ENCODE assay signal across 19 cellular contexts in genomic region chr5:171433952-171434676, GRCh38. TPM values are rescaled to one million over a fixed set of nuclear protein-coding genes. Genes with fewer than 3 reads are reported as not detected.
"Had no signal": no experiment of that assay in that cellular context is flagged by ENCODE, and none has a peak within 500 bp of the region (broad histone marks: within the 10 kb centered on the region; RNA-seq: fewer than 3 reads in every experiment).

No MANE protein-coding gene starts in this region.

- H3K27me3 ChIP-seq: neural progenitor cell, ovary, thyroid gland had no signal

- H3K4me3 ChIP-seq: neural progenitor cell, ovary, thyroid gland had no signal

- H3K36me3 ChIP-seq: neural progenitor cell, ovary, thyroid gland had no signal

- H3K27ac Mint-ChIP-seq: activated CD4-positive, alpha-beta T cell treated with anti-CD3 and anti-CD28 coated beads, Interleukin-2, amount 10 ng/mL, durations not matched to agents 7 days and 5 days; activated naive CD4-positive, alpha-beta T cell treated with anti-CD3 and anti-CD28 coated beads, Interleukin-2, amount 10 ng/mL, durations not matched to agents 7 days and 5 days; activated naive CD8-positive, alpha-beta T cell treated with anti-CD3 and anti-CD28 coated beads, Interleukin-2, amount 50 U/mL, for 24 hours; stimulated activated naive B cell treated with anti-CD40 and anti-IgM and Interleukin-4, amounts not matched to agents 10 μg/mL and 1 μg/mL and 100 μg/mL, for 72 hours; T-helper 1 cell treated with Interleukin-12 subunit alpha and Interleukin-12 subunit beta and Interleukin-4 antibody, amounts not matched to agents 30 μg/mL and 1 μg/mL, for 36 hours had no signal

- H3K4me1 Mint-ChIP-seq: activated CD4-positive, alpha-beta T cell treated with anti-CD3 and anti-CD28 coated beads, Interleukin-2, amount 10 ng/mL, durations not matched to agents 7 days and 5 days; activated naive CD4-positive, alpha-beta T cell treated with anti-CD3 and anti-CD28 coated beads, Interleukin-2, amount 10 ng/mL, durations not matched to agents 7 days and 5 days; activated naive CD8-positive, alpha-beta T cell treated with anti-CD3 and anti-CD28 coated beads, Interleukin-2, amount 50 U/mL, for 24 hours; stimulated activated naive B cell treated with anti-CD40 and anti-IgM and Interleukin-4, amounts not matched to agents 10 μg/mL and 1 μg/mL and 100 μg/mL, for 72 hours had no signal

- H3K9ac ChIP-seq: neural progenitor cell had no signal

- H3K4me2 ChIP-seq: neural progenitor cell had no signal

- H3K27me3 Mint-ChIP-seq: activated CD4-positive, alpha-beta T cell treated with anti-CD3 and anti-CD28 coated beads, Interleukin-2, amount 10 ng/mL, durations not matched to agents 7 days and 5 days; activated naive CD4-positive, alpha-beta T cell treated with anti-CD3 and anti-CD28 coated beads, Interleukin-2, amount 10 ng/mL, durations not matched to agents 7 days and 5 days; activated naive CD8-positive, alpha-beta T cell treated with anti-CD3 and anti-CD28 coated beads, Interleukin-2, amount 50 U/mL, for 24 hours had no signal

- H3K9me3 ChIP-seq: ovary, thyroid gland had no signal

- H3K4me1 ChIP-seq: thyroid gland had no signal

- H3K36me3 Mint-ChIP-seq: activated naive CD4-positive, alpha-beta T cell treated with anti-CD3 and anti-CD28 coated beads, Interleukin-2, amount 10 ng/mL, durations not matched to agents 7 days and 5 days; neural progenitor cell; stimulated activated naive B cell treated with anti-CD40 and anti-IgM and Interleukin-4, amounts not matched to agents 10 μg/mL and 1 μg/mL and 100 μg/mL, for 72 hours had no signal

- H3K4me3 Mint-ChIP-seq: activated CD4-positive, alpha-beta T cell treated with anti-CD3 and anti-CD28 coated beads, Interleukin-2, amount 10 ng/mL, durations not matched to agents 7 days and 5 days; activated naive CD4-positive, alpha-beta T cell treated with anti-CD3 and anti-CD28 coated beads, Interleukin-2, amount 10 ng/mL, durations not matched to agents 7 days and 5 days; activated naive CD8-positive, alpha-beta T cell treated with anti-CD3 and anti-CD28 coated beads, Interleukin-2, amount 50 U/mL, for 24 hours; activated T-cell treated with anti-CD3 and anti-CD28 coated beads, Interleukin-2, amount 50 U/mL, for 4 hours; stimulated activated naive B cell treated with anti-CD40 and anti-IgM and Interleukin-4, amounts not matched to agents 10 μg/mL and 1 μg/mL and 100 μg/mL, for 72 hours; T-helper 1 cell treated with Interleukin-12 subunit alpha and Interleukin-12 subunit beta and Interleukin-4 antibody, amounts not matched to agents 30 μg/mL and 1 μg/mL, for 36 hours had no signal

- H3K9me3 Mint-ChIP-seq: activated CD4-positive, alpha-beta T cell treated with anti-CD3 and anti-CD28 coated beads, Interleukin-2, amount 10 ng/mL, durations not matched to agents 7 days and 5 days; activated naive CD4-positive, alpha-beta T cell treated with anti-CD3 and anti-CD28 coated beads, Interleukin-2, amount 10 ng/mL, durations not matched to agents 7 days and 5 days; activated naive CD8-positive, alpha-beta T cell treated with anti-CD3 and anti-CD28 coated beads, Interleukin-2, amount 50 U/mL, for 24 hours; activated T-cell treated with anti-CD3 and anti-CD28 coated beads, Interleukin-2, amount 50 U/mL, for 4 hours; neural progenitor cell; stimulated activated naive B cell treated with anti-CD40 and anti-IgM and Interleukin-4, amounts not matched to agents 10 μg/mL and 1 μg/mL and 100 μg/mL, for 72 hours; T-helper 1 cell treated with Interleukin-12 subunit alpha and Interleukin-12 subunit beta and Interleukin-4 antibody, amounts not matched to agents 30 μg/mL and 1 μg/mL, for 36 hours had no signal

- H3K27ac ChIP-seq: neural progenitor cell, ovary, thyroid gland had no signal

- H2AFZ ChIP-seq: neural progenitor cell had no signal

- DNase-seq: activated CD4-positive, alpha-beta T cell treated with anti-CD3 and anti-CD28 coated beads, Interleukin-2, amount 10 ng/mL, durations not matched to agents 7 days and 5 days; activated CD8-positive, alpha-beta memory T cell treated with anti-CD3 and anti-CD28 coated beads, Interleukin-2, amount 50 U/mL, for 4 hours; activated naive CD4-positive, alpha-beta T cell treated with anti-CD3 and anti-CD28 coated beads, Interleukin-2, amount 10 ng/mL, durations not matched to agents 7 days and 5 days; activated naive CD8-positive, alpha-beta T cell treated with anti-CD3 and anti-CD28 coated beads, Interleukin-2, amount 50 U/mL, for 24 hours; activated T-cell treated with anti-CD3 and anti-CD28 coated beads, Interleukin-2, amount 50 U/mL, for 4 hours; anterior cingulate cortex; cerebellar nuclear complex; effector CD8-positive, alpha-beta T cell; foreskin fibroblast; hippocampal formation; mammary epithelial cell; midbrain; ovary; stimulated activated naive B cell treated with anti-CD40 and anti-IgM and Interleukin-4, amounts not matched to agents 10 μg/mL and 1 μg/mL and 100 μg/mL, for 72 hours; thyroid gland had no signal

RNA-seq across cellular contexts. Expression of gene FGF18, which starts 14.7 kb away (rescaled TPM):
- total RNA-seq: glomerular endothelial cell, left lobe of liver had no signal
- polyA plus RNA-seq: mammary epithelial cell had no signal
